In genomic region chr19:18414504-18415176, GRCh38 we compare ENCODE assay signal across 1 cellular context.
TF ChIP-seq lines count a peak whose summit lies in the region.

No MANE protein-coding gene starts in this region.

TF ChIP-seq in H1, 55 proteins besides CTCF, POLR2A, EP300 and RAD21 (continued from another document):
- TF ChIP-seq MAX (IDR thresholded peaks at IDR 0.05): no peak
- no peak for TF ChIP-seq CTBP2 (IDR thresholded peaks at IDR 0.05; ENCODE audit: borderline replicate concordance, insufficient read depth, insufficient read length, low read length)
- TF ChIP-seq TAF1 (IDR thresholded peaks at IDR 0.05; ENCODE audit: low read depth, low read length): no peak
- TF ChIP-seq BACH1 (IDR thresholded peaks at IDR 0.05; ENCODE audit: low read length): no peak
